ENCODE assay signal across 1 cellular context in genomic region chr19:49488863-49489537, GRCh38.
TF ChIP-seq lines count a peak whose summit lies in the region.

No MANE protein-coding gene starts in this region.

TF ChIP-seq in endothelial cell of umbilical vein, 7 proteins besides CTCF, POLR2A, EP300 and RAD21:
- TF ChIP-seq FOS (IDR thresholded peaks at IDR 0.05; ENCODE audit: borderline replicate concordance, insufficient read depth, low read length) (no peak), GATA2 (IDR thresholded peaks at IDR 0.05; ENCODE audit: insufficient read depth, insufficient read length, low read depth, low read length) (no peak), MYC (IDR thresholded peaks at IDR 0.05; ENCODE audit: low read depth, low read length) (no peak), MAX (IDR thresholded peaks at IDR 0.05; ENCODE audit: insufficient read depth, insufficient read length) (no peak), EZH2 (IDR thresholded peaks at IDR 0.05; ENCODE audit: borderline replicate concordance, low read depth, low read length, severe bottlenecking) (no peak), JUN (IDR thresholded peaks at IDR 0.05; ENCODE audit: borderline replicate concordance, insufficient read depth, insufficient read length, low read depth) (no peak), POLR2AphosphoS5 (IDR thresholded peaks at IDR 0.05; ENCODE audit: insufficient read depth, low read depth, low read length) (no peak)
